Comparison of ENCODE assay signal across 8 cellular contexts in genomic region chr3:193592841-193593665, GRCh38. TPM values are rescaled to one million over a fixed set of nuclear protein-coding genes. Genes with fewer than 3 reads are reported as not detected.
DNase-seq lines count a peak whose midpoint lies in the region; ATAC-seq, FAIRE-seq and TF ChIP-seq lines count a peak whose summit lies in the region.

OPA1 (plus strand) TSS chr3:193593208; CDS start chr3:193593378, 170 bp downstream.

- H3K4me3 ChIP-seq in HepG2 (replicated peaks in 1 of 3; ENCODE audit: insufficient read depth in 1 of 3, low read depth in 2 of 3, low read length in 3 of 3), result peak within 1 kb of the TSS; percentile 62 to 94 (median 92)

- H3K27ac Mint-ChIP-seq in CD14-positive monocyte, result peak within 1 kb of the TSS; percentile 91 to 96 (median 95)

- 10% methylated on average over 24 of the region's 55 CpGs for WGBS in HepG2 (ENCODE audit: low lambda C conversion rate)

- 0 out of 2 replicates have a peak, but pooled peaks cover 5% of the 10 kb centered on the region for H4K20me1 ChIP-seq in HepG2 (ENCODE audit: insufficient read depth, low read length)

- H3K4me3 Mint-ChIP-seq in CD14-positive monocyte, result peak within 1 kb of the TSS; percentile 86 to 99

- peak within 1 kb of the TSS; percentile 86 for H3K27ac ChIP-seq in HepG2 (ENCODE audit: extremely low read length, insufficient read depth, low read length)

- peaks cover 40% of the 10 kb centered on the region for H3K79me2 ChIP-seq in HepG2 (ENCODE audit: insufficient read depth, low read length)

- TF ChIP-seq EP300 in HepG2 (IDR thresholded peaks at IDR 0.05; ENCODE audit: low read depth in 2 of 2, low read length in 2 of 2) (peak in 1 of 2 experiments; percentile 65; a peak in 2 of 4 replicates), HepG2 (CRISPR knock-in tag; IDR thresholded peaks at IDR 0.05; ENCODE audit: borderline replicate concordance) (peak; percentile 55; the same call in 1 of the 2 replicates)

- H3K4me1 ChIP-seq in HepG2 (ENCODE audit: insufficient read depth, low read length), result peaks cover 39% of the 10 kb centered on the region

- TSS peak; percentile 85 for BruUV-seq in HepG2 (replicated peaks; lab: Mats Ljungman, UMichigan)

- H3K9me3 Mint-ChIP-seq in CD14-positive monocyte, result no peaks in the 10 kb centered on the region

- peaks cover 0 to 5% of the 10 kb centered on the region in 2 experiments; a peak in 1 of 5 replicates for H3K27me3 ChIP-seq in HepG2 (ENCODE audit: control insufficient read depth in 1 of 2, insufficient read depth in 2 of 2, low read length in 2 of 2)

- peaks cover 13 to 26% of the 10 kb centered on the region in 2 donors for H3K36me3 Mint-ChIP-seq in CD14-positive monocyte

- peaks cover 0 to 5% (median 2%) of the 10 kb centered on the region in 3 donors for H3K27me3 Mint-ChIP-seq in CD14-positive monocyte (ENCODE audit: low read depth in 3 of 3)

- POLR2A ChIA-PET in HepG2 (lab: Yijun Ruan, JAX), result no interaction called here

- H3K9me3 ChIP-seq in HepG2 (ENCODE audit: low read length), result no peaks in the 10 kb centered on the region

- intact Hi-C loops in CD14-positive monocyte (cut with micrococcal nuclease), result no loop called here
- intact Hi-C loops in HepG2 (cut with micrococcal nuclease; ENCODE audit: unreplicated experiment), result loop anchor here (1.0 to 10.0 kb wide), 3 partner anchors 13 to 698 kb away; partner anchors contain the start of gene HES1

- peak; percentile 91 for FAIRE-seq in HepG2 (lab: Jason Lieb, UNC)

- peaks cover 45% of the 10 kb centered on the region for H3K4me1 Mint-ChIP-seq in CD14-positive monocyte

- peak within 1 kb of the TSS; percentile 86 for H3K4me2 ChIP-seq in HepG2 (ENCODE audit: low read depth, low read length)

- CTCF ChIA-PET in HepG2 (lab: Yijun Ruan, JAX; ENCODE audit: low intra/inter-chr PET ratio, low total read pairs), result no interaction called here

- peak within 1 kb of the TSS; percentile 95 for H3K9ac ChIP-seq in HepG2 (ENCODE audit: insufficient read depth, low read depth, low read length)

- peak; percentile 96 for DNase-seq in CD14-positive monocyte (ENCODE audit: low spot score)
- DNase-seq in NCI-H774 (lab: John Stamatoyannopoulos, UW), result peak; percentile 100
- peak; percentile 81 to 85 for DNase-seq in activated CD4-positive, alpha-beta T cell treated with anti-CD3 and anti-CD28 coated beads, Interleukin-2, amount 50 U/mL, for 4 hours
- DNase-seq in dermis blood vessel endothelial cell, result peak; percentile 99
- DNase-seq in HepG2 (ENCODE audit: low spot score), result peak; percentile 98
- peak; percentile 89 for DNase-seq in stimulated activated CD4-positive, alpha-beta T cell treated with anti-CD3 and anti-CD28 coated beads, Interleukin-4, amount 100 ng/mL, for 1 hour

- peaks cover 0 to 17% of the 10 kb centered on the region in 2 experiments; a peak in 2 of 5 replicates for H3K36me3 ChIP-seq in HepG2 (replicated peaks in 1 of 2; ENCODE audit: control insufficient read depth in 1 of 2, insufficient read depth in 2 of 2, low read length in 2 of 2)

- TF ChIP-seq CTCF in CD14-positive monocyte (IDR thresholded peaks at IDR 0.05), result no peak
- TF ChIP-seq CTCF in HepG2 (CRISPR knock-in tag; IDR thresholded peaks at IDR 0.05), result peak; percentile 56

- H2AFZ ChIP-seq in HepG2 (ENCODE audit: low read length), result peak within 1 kb of the TSS; percentile 98

- peak; percentile 76 to 92 for TF ChIP-seq POLR2A in HepG2 (IDR thresholded peaks at IDR 0.05; ENCODE audit: insufficient read depth in 1 of 2, low read depth in 2 of 2, low read length in 2 of 2)

- ATAC-seq in GM19397 (IDR thresholded peaks at IDR 0.05; ENCODE audit: unreplicated experiment), result peak; percentile 99
- ATAC-seq in HG03571 (IDR thresholded peaks at IDR 0.05; ENCODE audit: unreplicated experiment), result peak; percentile 99
- peak; percentile 99 for ATAC-seq in HepG2

- TF ChIP-seq RAD21 in HepG2 (CRISPR knock-in tag; IDR thresholded peaks at IDR 0.05), result peak; percentile 54

- in situ Hi-C loops in HepG2 (cut with HindIII; ENCODE audit: extremely low pct_ligation_motif_present, low pct_unique_long_range_greater_than_20kb), result loop anchor here (25.0 kb wide), 1 partner anchor 681 kb away; the partner anchor contains the start of gene MB21D2

TF ChIP-seq in HepG2, 621 proteins besides CTCF, POLR2A, EP300 and RAD21 (continues in another document):
- TF ChIP-seq ZBTB8A (CRISPR knock-in tag; IDR thresholded peaks at IDR 0.05; ENCODE audit: borderline replicate concordance, low read depth) (no peak; the same call in 1 of the 2 replicates), ZNF512B (CRISPR knock-in tag; IDR thresholded peaks at IDR 0.05; ENCODE audit: borderline replicate concordance) (peak; percentile 60), GABPB1 (CRISPR knock-in tag; IDR thresholded peaks at IDR 0.05) (peak; percentile 100), GZF1 (CRISPR knock-in tag; IDR thresholded peaks at IDR 0.05) (peak; percentile 67; the same call in 1 of the 2 replicates), RXRA (CRISPR knock-in tag; IDR thresholded peaks at IDR 0.05) (peak; percentile 93), THAP11 (CRISPR knock-in tag; IDR thresholded peaks at IDR 0.05) (peak; percentile 97), CREM (IDR thresholded peaks at IDR 0.05) (peak; percentile 85), CREM (CRISPR knock-in tag; IDR thresholded peaks at IDR 0.05) (no peak), ZBTB7B (CRISPR knock-in tag; IDR thresholded peaks at IDR 0.05) (0 out of 2 replicates have a peak, but pooled peaks have one; percentile 72), JUNB (CRISPR knock-in tag; IDR thresholded peaks at IDR 0.05; ENCODE audit: borderline replicate concordance) (no peak; the same call in 1 of the 2 replicates), SCMH1 (CRISPR knock-in tag; IDR thresholded peaks at IDR 0.05; ENCODE audit: borderline replicate concordance) (no peak), JUND (CRISPR knock-in tag; IDR thresholded peaks at IDR 0.05) (no peak), ZNF556 (CRISPR knock-in tag; IDR thresholded peaks at IDR 0.05; ENCODE audit: borderline replicate concordance) (peak; percentile 95), ZNF329 (CRISPR knock-in tag; IDR thresholded peaks at IDR 0.05; ENCODE audit: low read depth) (peak; percentile 85), ZNF17 (CRISPR knock-in tag; IDR thresholded peaks at IDR 0.05) (no peak), MIXL1 (CRISPR knock-in tag; IDR thresholded peaks at IDR 0.05) (peak; percentile 82), ZNF670 (CRISPR knock-in tag; IDR thresholded peaks at IDR 0.05; ENCODE audit: borderline replicate concordance) (peak; percentile 89; the same call in 1 of the 2 replicates), JUN (CRISPR knock-in tag; IDR thresholded peaks at IDR 0.05) (no peak; the same call in 1 of the 2 replicates), ZNF510 (CRISPR knock-in tag; IDR thresholded peaks at IDR 0.05; ENCODE audit: low read depth) (no peak), ZNF598 (CRISPR knock-in tag; IDR thresholded peaks at IDR 0.05; ENCODE audit: borderline replicate concordance) (peak; percentile 90; the same call in 1 of the 2 replicates), FOXK2 (IDR thresholded peaks at IDR 0.05) (peak; percentile 79; the same call in 1 of the 2 replicates), ATF1 (CRISPR knock-in tag; IDR thresholded peaks at IDR 0.05) (peak; percentile 54; the same call in 1 of the 2 replicates)

RNA-seq across cellular contexts. Expression of gene OPA1, which starts in this region (rescaled TPM):
- polyA plus RNA-seq in CD14-positive monocyte (10 to 100 TPM; 18.1 to 26.5 TPM), HepG2 (2011; rRNA removed) (17.2 and 26.7 TPM in 2 replicates)
- total RNA-seq in dermis blood vessel endothelial cell (61.1 and 116 TPM in 2 replicates), HepG2 (2016; rRNA removed; fragmentation: Illumina TruSeq; extraction: Trizol) (78.5 and 126 TPM in 2 replicates)
- 9.3 and 9.5 TPM in 2 replicates for total RNA-seq in HepG2 (2016; cell fraction: cytosol; rRNA removed; fragmentation: Illumina TruSeq; extraction: Trizol; ENCODE audit: low read depth)
- 86.2 and 135 TPM in 2 replicates for total RNA-seq in HepG2 (2016; cell fraction: insoluble cytoplasmic fraction; rRNA removed; fragmentation: Illumina TruSeq; extraction: Trizol)
- 25.3 and 28.9 TPM in 2 replicates for total RNA-seq in HepG2 (2016; cell fraction: membrane; rRNA removed; fragmentation: Illumina TruSeq; extraction: Trizol)
- 82.4 and 87.3 TPM in 2 replicates for total RNA-seq in HepG2 (2016; cell fraction: nucleus; rRNA removed; fragmentation: Illumina TruSeq; extraction: Trizol)
- polyA plus RNA-seq in HepG2 (2011; cell fraction: cytosol; rRNA removed), result 9.0 and 12.6 TPM in 2 replicates
- 15.9 and 23.5 TPM in 2 replicates for polyA plus RNA-seq in HepG2 (2011; cell fraction: nucleus; rRNA removed)
- polyA plus RNA-seq in HepG2 (2012), result 21.7 and 36.9 TPM in 2 replicates
- polyA plus RNA-seq in HepG2 (2016; cell fraction: cytosol; fragmentation: Illumina TruSeq; extraction: Trizol; ENCODE audit: low read depth), result 3.8 and 5.4 TPM in 2 replicates
- polyA plus RNA-seq in HepG2 (2016; cell fraction: insoluble cytoplasmic fraction; fragmentation: Illumina TruSeq; extraction: Trizol; ENCODE audit: low read depth), result 72.5 and 74.2 TPM in 2 replicates
- 9.9 and 10.3 TPM in 2 replicates for polyA plus RNA-seq in HepG2 (2016; cell fraction: membrane; fragmentation: Illumina TruSeq; extraction: Trizol; ENCODE audit: low read depth)
- polyA plus RNA-seq in HepG2 (2016; cell fraction: nucleus; fragmentation: Illumina TruSeq; extraction: Trizol; ENCODE audit: insufficient read depth, low read depth), result 56.4 and 65.4 TPM in 2 replicates
- polyA minus RNA-seq in HepG2 (2011; rRNA and poly(A)+ RNA removed; ENCODE audit: low replicate concordance), result 72.8 and 125 TPM in 2 replicates
- polyA minus RNA-seq in HepG2 (2011; cell fraction: cytosol; rRNA and poly(A)+ RNA removed), result 48.7 and 54.7 TPM in 2 replicates
- 104 and 132 TPM in 2 replicates for polyA minus RNA-seq in HepG2 (2011; cell fraction: nucleus; rRNA and poly(A)+ RNA removed)

Comparison
In these comparisons a context has a peak if more than half of its experiments do, and no peak if none do; other contexts are left out.
1. Peak in every context shown above with its lines: DNase-seq, ATAC-seq, H3K4me3 ChIP-seq and H3K27ac ChIP-seq.